ENCODE assay signal across 15 cellular contexts in genomic region chr5:81269751-81270686, GRCh38. TPM values are rescaled to one million over a fixed set of nuclear protein-coding genes. Genes with fewer than 3 reads are reported as not detected.
A peak's percentile ranks its signal among the peaks of the same experiment; 100 is the strongest.
DNase-seq lines count a peak whose midpoint lies in the region; ATAC-seq and TF ChIP-seq lines count a peak whose summit lies in the region.
"Had no signal": no experiment of that assay in that cellular context is flagged by ENCODE, and none has a peak within 500 bp of the region (broad histone marks: within the 10 kb centered on the region; RNA-seq: fewer than 3 reads in every experiment).

No MANE protein-coding gene starts in this region.

- no peak for DNase-seq in MCF 10A (ENCODE audit: unreplicated experiment)
- no peak for DNase-seq in mammary epithelial cell
- DNase-seq in NCI-H69 (lab: John Stamatoyannopoulos, UW) = peak; percentile 89
- no peak for DNase-seq in epithelial cell of prostate (ENCODE audit: low read depth, low spot score)
- no peak for DNase-seq in stimulated activated effector memory CD8-positive, alpha-beta T cell treated with anti-CD3 and anti-CD28 coated beads, Interleukin-12 subunit alpha, Interleukin-12 subunit beta, amount 100 ng/mL, for 72 hours (ENCODE audit: low spot score in 2 of 2)
- no peak for DNase-seq in HK-2 (ENCODE audit: unreplicated experiment)
- no peak for DNase-seq in NCI-H187 treated with DMSO at 0.1 percent for 48 hours (lab: John Stamatoyannopoulos, UW)
- DNase-seq: activated naive CD8-positive, alpha-beta T cell treated with anti-CD3 and anti-CD28 coated beads, Interleukin-2, amount 50 U/mL, for 24 hours; cortex of kidney; EL; kidney glomerular epithelial cell; stimulated activated CD4-positive, alpha-beta T cell treated with anti-CD3 and anti-CD28 coated beads, Interleukin-12 subunit alpha, Interleukin-12 subunit beta, amount 100 ng/mL, for 4 hours; uterus had no signal

- no peaks in the 10 kb centered on the region for H3K36me3 ChIP-seq in mammary epithelial cell (ENCODE audit: insufficient read depth, low read length)
- H3K36me3 ChIP-seq: uterus had no signal

- dilution Hi-C loops in mammary epithelial cell (cut with HindIII; ENCODE audit: low sequenced_read_pairs) = no loop called here

- BruUV-seq in MCF 10A (replicated peaks; lab: Mats Ljungman, UMichigan) (no TSS peak), mammary epithelial cell (replicated peaks; lab: Mats Ljungman, UMichigan) (no TSS peak)

- H4K20me1 ChIP-seq in mammary epithelial cell (ENCODE audit: insufficient read depth, low read length) = no peaks in the 10 kb centered on the region

- peaks cover 11% of the 10 kb centered on the region for H3K4me1 ChIP-seq in mammary epithelial cell (ENCODE audit: insufficient read depth, low read length)
- H3K4me1 ChIP-seq: uterus had no signal

- H3K9me3 Mint-ChIP-seq in MCF 10A (ENCODE audit: unreplicated experiment) = peaks cover 8% of the 10 kb centered on the region
- H3K9me3 Mint-ChIP-seq in stimulated activated effector memory CD8-positive, alpha-beta T cell treated with anti-CD3 and anti-CD28 coated beads, Interleukin-12 subunit alpha, Interleukin-12 subunit beta, amount 100 ng/mL, for 72 hours = peaks cover 21% of the 10 kb centered on the region

- H3K27ac ChIP-seq in mammary epithelial cell (ENCODE audit: insufficient read depth, low read depth, low read length) (no peak overlapping the region), epithelial cell of prostate (peak overlapping the region; percentile 85)

- POLR2A ChIA-PET in MCF 10A (lab: Yijun Ruan, JAX) = interaction anchor here (0.6 to 4.0 kb wide), 6 partner anchors 18 to 555 kb away, joined by 4 to 13 read pairs (median 5); partner anchors contain the start of gene ZCCHC9

- H3K4me3 ChIP-seq in mammary epithelial cell (replicated peaks in 1 of 3; ENCODE audit: insufficient read depth in 1 of 3, low read depth in 2 of 3, low read length in 3 of 3) = no peak overlapping the region
- H3K4me3 ChIP-seq: uterus had no signal

- H3K4me1 Mint-ChIP-seq in MCF 10A (ENCODE audit: insufficient read depth, unreplicated experiment) = peaks cover 10% of the 10 kb centered on the region
- peaks cover 47% of the 10 kb centered on the region for H3K4me1 Mint-ChIP-seq in stimulated activated effector memory CD8-positive, alpha-beta T cell treated with anti-CD3 and anti-CD28 coated beads, Interleukin-12 subunit alpha, Interleukin-12 subunit beta, amount 100 ng/mL, for 72 hours
- H3K4me1 Mint-ChIP-seq: nephron had no signal

- no peak overlapping the region for H3K9ac ChIP-seq in mammary epithelial cell (ENCODE audit: insufficient read depth, low read length)

- 97% methylated on average over 9 of the region's 10 CpGs for WGBS in mammary epithelial cell (ENCODE audit: low coverage, missing lambda C conversion rate)

- no peaks in the 10 kb centered on the region for H3K36me3 Mint-ChIP-seq in MCF 10A (ENCODE audit: insufficient read depth, unreplicated experiment)
- H3K36me3 Mint-ChIP-seq in stimulated activated effector memory CD8-positive, alpha-beta T cell treated with anti-CD3 and anti-CD28 coated beads, Interleukin-12 subunit alpha, Interleukin-12 subunit beta, amount 100 ng/mL, for 72 hours = peaks cover 5% of the 10 kb centered on the region

- peaks cover 40% of the 10 kb centered on the region for H3K79me2 ChIP-seq in mammary epithelial cell (ENCODE audit: insufficient read depth, low read length)

- in situ Hi-C loops in mammary epithelial cell (cut with MboI; ENCODE audit: low sequenced_read_pairs in 2 of 2) = no loop called here

- peak overlapping the region; percentile 32 for H3K27ac Mint-ChIP-seq in MCF 10A (ENCODE audit: low read depth, unreplicated experiment)
- peak overlapping the region; percentile 17 for H3K27ac Mint-ChIP-seq in stimulated activated effector memory CD8-positive, alpha-beta T cell treated with anti-CD3 and anti-CD28 coated beads, Interleukin-12 subunit alpha, Interleukin-12 subunit beta, amount 100 ng/mL, for 72 hours
- H3K27ac Mint-ChIP-seq: activated naive CD8-positive, alpha-beta T cell treated with anti-CD3 and anti-CD28 coated beads, Interleukin-2, amount 50 U/mL, for 24 hours; nephron had no signal

- no peaks in the 10 kb centered on the region for H3K27me3 Mint-ChIP-seq in MCF 10A (ENCODE audit: insufficient read depth, unreplicated experiment)
- H3K27me3 Mint-ChIP-seq: activated naive CD8-positive, alpha-beta T cell treated with anti-CD3 and anti-CD28 coated beads, Interleukin-2, amount 50 U/mL, for 24 hours had no signal

- no peak overlapping the region for H3K4me3 Mint-ChIP-seq in MCF 10A (ENCODE audit: unreplicated experiment)
- H3K4me3 Mint-ChIP-seq in stimulated activated effector memory CD8-positive, alpha-beta T cell treated with anti-CD3 and anti-CD28 coated beads, Interleukin-12 subunit alpha, Interleukin-12 subunit beta, amount 100 ng/mL, for 72 hours = no peak overlapping the region
- H3K4me3 Mint-ChIP-seq: activated naive CD8-positive, alpha-beta T cell treated with anti-CD3 and anti-CD28 coated beads, Interleukin-2, amount 50 U/mL, for 24 hours; nephron had no signal

- no peaks in the 10 kb centered on the region for H3K27me3 ChIP-seq in mammary epithelial cell (ENCODE audit: insufficient read depth, low read length)
- H3K27me3 ChIP-seq: uterus had no signal

- H2AFZ ChIP-seq in mammary epithelial cell (ENCODE audit: low read depth, low read length) = no peak overlapping the region

- no peak for ATAC-seq in stimulated activated effector memory CD8-positive, alpha-beta T cell treated with anti-CD3 and anti-CD28 coated beads, Interleukin-12 subunit alpha, Interleukin-12 subunit beta, amount 100 ng/mL, for 72 hours
- ATAC-seq in HG02885 (IDR thresholded peaks at IDR 0.05; ENCODE audit: poor library complexity, unreplicated experiment) = no peak
- ATAC-seq: activated naive CD8-positive, alpha-beta T cell treated with anti-CD3 and anti-CD28 coated beads, Interleukin-2, amount 50 U/mL, for 24 hours had no signal

- CTCF ChIA-PET in MCF 10A (lab: Yijun Ruan, JAX) = interaction anchor here (0.6 to 2.6 kb wide), 6 partner anchors 14 to 138 kb away, joined by 3 to 12 read pairs (median 4); no protein-coding TSS in a partner anchor
- CTCF ChIA-PET in mammary epithelial cell (lab: Charles Lee; ENCODE audit: low non-redundant PET) = no interaction called here

- no peak for TF ChIP-seq CTCF in MCF 10A (IDR thresholded peaks at IDR 0.05; ENCODE audit: unreplicated experiment)
- TF ChIP-seq CTCF in mammary epithelial cell (conservative IDR thresholded peaks at IDR 0.05 in 1 of 2, IDR thresholded peaks at IDR 0.05 in 1 of 2; ENCODE audit: extremely low read depth in 1 of 2, insufficient read depth in 1 of 2, low read depth in 1 of 2, low read length in 2 of 2) = no peak

- H3K9me3 ChIP-seq in mammary epithelial cell (replicated peaks; ENCODE audit: insufficient read depth, low read length) = no peaks in the 10 kb centered on the region

- intact Hi-C loops in MCF 10A (cut with micrococcal nuclease) = no loop called here
- intact Hi-C loops in mammary epithelial cell (cut with micrococcal nuclease) = loop anchor here (1.0 kb wide), 1 partner anchor 31 kb away; the partner anchor contains the start of gene ZCCHC9

- no peak overlapping the region for H3K4me2 ChIP-seq in mammary epithelial cell (ENCODE audit: insufficient read depth, low read depth, low read length)

RNA-seq across cellular contexts. Expression of gene ZCCHC9, which starts 31.4 kb away (rescaled TPM):
- total RNA-seq in MCF 10A (2022) (31.5 and 33.8 TPM in 2 replicates), mammary epithelial cell (10 to 100 TPM; 13.7 to 28.1 TPM)
- 12.4 TPM for polyA plus RNA-seq in mammary epithelial cell
- polyA minus RNA-seq in mammary epithelial cell = 12.4 TPM

RNA-seq across cellular contexts. Expression of gene CKMT2, which starts 36.9 kb away (rescaled TPM):
- total RNA-seq in MCF 10A (2022) (not detected in 2 replicates), mammary epithelial cell (under 1 TPM in 1 of 2 donors, not detected in 1; 0.33 TPM)
- polyA plus RNA-seq in mammary epithelial cell = not detected
- polyA minus RNA-seq in mammary epithelial cell = not detected
